ENCODE assay signal across 8 cellular contexts in genomic region chr14:22557846-22558220, GRCh38. TPM values are rescaled to one million over a fixed set of nuclear protein-coding genes. Genes with fewer than 3 reads are reported as not detected.
DNase-seq lines count a peak whose midpoint lies in the region; ATAC-seq and TF ChIP-seq lines count a peak whose summit lies in the region.

No MANE protein-coding gene starts in this region.

- H3K4me3 Mint-ChIP-seq in CD4-positive, CD25-positive, alpha-beta regulatory T cell = peak overlapping the region; percentile 88 to 95 (median 92)
- peak overlapping the region; percentile 82 to 95 (median 89) for H3K4me3 Mint-ChIP-seq in IgD-negative memory B cell
- H3K4me3 Mint-ChIP-seq in natural killer cell treated with Interleukin-12 subunit alpha and Interleukin-12 subunit beta and Interleukin-15 and Interleukin-18, amount 100 ng/mL, for 72 hours = peak overlapping the region; percentile 74

- peaks cover 10% of the 10 kb centered on the region for H3K27me3 Mint-ChIP-seq in CD4-positive, CD25-positive, alpha-beta regulatory T cell
- H3K27me3 Mint-ChIP-seq in IgD-negative memory B cell = no peaks in the 10 kb centered on the region
- H3K27me3 Mint-ChIP-seq in natural killer cell treated with Interleukin-12 subunit alpha and Interleukin-12 subunit beta and Interleukin-15 and Interleukin-18, amount 100 ng/mL, for 72 hours = no peaks in the 10 kb centered on the region

- no peak for TF ChIP-seq CTCF in body of pancreas (IDR thresholded peaks at IDR 0.05)

- WGBS in body of pancreas, 2 donors = 32 to 50% methylated on average over 1 of the region's 1 CpG

- peaks cover 3% of the 10 kb centered on the region for H3K36me3 ChIP-seq in CD4-positive, CD25-positive, alpha-beta regulatory T cell (ENCODE audit: control insufficient read depth, insufficient read depth, low read length)
- no peaks in the 10 kb centered on the region for H3K36me3 ChIP-seq in body of pancreas (replicated peaks in 1 of 2; ENCODE audit: insufficient read depth in 1 of 2, low read depth in 2 of 2)

- peaks cover 0 to 2% (median 0%) of the 10 kb centered on the region in 7 donors for H3K9me3 Mint-ChIP-seq in CD4-positive, CD25-positive, alpha-beta regulatory T cell
- peaks cover 0 to 1% (median 0%) of the 10 kb centered on the region in 3 donors for H3K9me3 Mint-ChIP-seq in IgD-negative memory B cell
- no peaks in the 10 kb centered on the region for H3K9me3 Mint-ChIP-seq in natural killer cell treated with Interleukin-12 subunit alpha and Interleukin-12 subunit beta and Interleukin-15 and Interleukin-18, amount 100 ng/mL, for 72 hours

- H3K4me3 ChIP-seq in CD4-positive, CD25-positive, alpha-beta regulatory T cell (ENCODE audit: low read depth, low read length) = peak overlapping the region; percentile 72
- no peak overlapping the region for H3K4me3 ChIP-seq in body of pancreas

- H3K27ac Mint-ChIP-seq in CD4-positive, CD25-positive, alpha-beta regulatory T cell = peak overlapping the region; percentile 98 to 100 (median 100)
- peak overlapping the region; percentile 99 to 100 (median 99) for H3K27ac Mint-ChIP-seq in IgD-negative memory B cell
- peak overlapping the region; percentile 98 to 100 for H3K27ac Mint-ChIP-seq in natural killer cell treated with Interleukin-12 subunit alpha and Interleukin-12 subunit beta and Interleukin-15 and Interleukin-18, amount 100 ng/mL, for 72 hours

- no peak for TF ChIP-seq POLR2A in body of pancreas (IDR thresholded peaks at IDR 0.05)

- H3K27me3 ChIP-seq in CD4-positive, CD25-positive, alpha-beta regulatory T cell (ENCODE audit: control insufficient read depth, insufficient read depth, low read length) = no peaks in the 10 kb centered on the region
- no peaks in the 10 kb centered on the region for H3K27me3 ChIP-seq in body of pancreas

- no peaks in the 10 kb centered on the region for H3K9me3 ChIP-seq in CD4-positive, CD25-positive, alpha-beta regulatory T cell (ENCODE audit: control insufficient read depth in 2 of 2, low read length in 2 of 2)
- no peaks in the 10 kb centered on the region for H3K9me3 ChIP-seq in body of pancreas

- intact Hi-C loops in body of pancreas (cut with DNase I) = loop anchor here (10.0 kb wide), 1 partner anchor 297 kb away; no protein-coding TSS in a partner anchor

- peak overlapping the region; percentile 99 for H3K27ac ChIP-seq in CD4-positive, CD25-positive, alpha-beta regulatory T cell (ENCODE audit: insufficient read depth, low read length, poor library complexity, severe bottlenecking)
- H3K27ac ChIP-seq in body of pancreas = peak overlapping the region; percentile 0 to 85 (median 74)

- H3K4me1 Mint-ChIP-seq in CD4-positive, CD25-positive, alpha-beta regulatory T cell = peaks cover 27 to 93% (median 71%) of the 10 kb centered on the region in 4 donors
- H3K4me1 Mint-ChIP-seq in IgD-negative memory B cell = peaks cover 39 to 60% (median 44%) of the 10 kb centered on the region in 3 donors
- H3K4me1 Mint-ChIP-seq in natural killer cell treated with Interleukin-12 subunit alpha and Interleukin-12 subunit beta and Interleukin-15 and Interleukin-18, amount 100 ng/mL, for 72 hours (ENCODE audit: low read depth in 2 of 2) = peaks cover 85% of the 10 kb centered on the region in 2 donors

- no peak for ATAC-seq in CD4-positive, CD25-positive, alpha-beta regulatory T cell (ENCODE audit: low read depth in 2 of 2)
- ATAC-seq in body of pancreas (no peak), HG03108 (IDR thresholded peaks at IDR 0.05; ENCODE audit: unreplicated experiment) (no peak), GM19452 (IDR thresholded peaks at IDR 0.05; ENCODE audit: unreplicated experiment) (no peak)
- ATAC-seq in natural killer cell treated with Interleukin-12 subunit alpha and Interleukin-12 subunit beta and Interleukin-15 and Interleukin-18, amount 100 ng/mL, for 72 hours = no peak

- peaks cover 95% of the 10 kb centered on the region for H3K4me1 ChIP-seq in CD4-positive, CD25-positive, alpha-beta regulatory T cell (ENCODE audit: control insufficient read depth, insufficient read depth, low read length, poor library complexity, severe bottlenecking)
- H3K4me1 ChIP-seq in body of pancreas = peaks cover 63% of the 10 kb centered on the region

- peaks cover 7% of the 10 kb centered on the region for H3K36me3 Mint-ChIP-seq in CD4-positive, CD25-positive, alpha-beta regulatory T cell
- H3K36me3 Mint-ChIP-seq in IgD-negative memory B cell = no peaks in the 10 kb centered on the region
- no peaks in the 10 kb centered on the region for H3K36me3 Mint-ChIP-seq in natural killer cell treated with Interleukin-12 subunit alpha and Interleukin-12 subunit beta and Interleukin-15 and Interleukin-18, amount 100 ng/mL, for 72 hours

- DNase-seq in CD4-positive, CD25-positive, alpha-beta regulatory T cell = peak in 1 of 3 donors; percentile 25
- DNase-seq in body of pancreas (no peak), NCI-H1092 treated with DMSO at 0.1 percent for 48 hours (lab: John Stamatoyannopoulos, UW) (no peak)
- DNase-seq in natural killer cell treated with Interleukin-12 subunit alpha and Interleukin-12 subunit beta and Interleukin-15 and Interleukin-18, amount 100 ng/mL, for 72 hours (ENCODE audit: low spot score) = no peak
- no peak for DNase-seq in stimulated activated naive CD4-positive, alpha-beta T cell (lab: John Stamatoyannopoulos, UW)

RNA-seq across cellular contexts. Expression of gene DAD1, which starts 31.2 kb away (rescaled TPM):
- 81.8 TPM for total RNA-seq in CD4-positive, CD25-positive, alpha-beta regulatory T cell
- polyA plus RNA-seq in CD4-positive, CD25-positive, alpha-beta regulatory T cell = 100 to 1,000 TPM; 630 to 720 (median 697) TPM
- polyA plus RNA-seq in IgD-negative memory B cell = 420 TPM
- 100 to 1,000 TPM in 1 of 2 donors, 10 to 100 TPM in 1; 91.3 to 104 TPM for total RNA-seq in body of pancreas
- total RNA-seq in natural killer cell treated with Interleukin-12 subunit alpha and Interleukin-12 subunit beta and Interleukin-15 and Interleukin-18, amount 100 ng/mL, for 72 hours = 100 to 1,000 TPM; 147 to 221 TPM

RNA-seq across cellular contexts. Expression of gene ABHD4, which starts 40.3 kb away (rescaled TPM):
- total RNA-seq in CD4-positive, CD25-positive, alpha-beta regulatory T cell = 10.1 TPM
- 10 to 100 TPM; 10.2 to 13.4 (median 11.1) TPM for polyA plus RNA-seq in CD4-positive, CD25-positive, alpha-beta regulatory T cell
- polyA plus RNA-seq in IgD-negative memory B cell = 9.0 TPM
- 10 to 100 TPM; 11.9 to 28.3 TPM for total RNA-seq in body of pancreas
- 10 to 100 TPM in 1 of 2 donors, 1 to 10 TPM in 1; 8.4 to 36.8 TPM for total RNA-seq in natural killer cell treated with Interleukin-12 subunit alpha and Interleukin-12 subunit beta and Interleukin-15 and Interleukin-18, amount 100 ng/mL, for 72 hours
